In the genomic region with DNA sequence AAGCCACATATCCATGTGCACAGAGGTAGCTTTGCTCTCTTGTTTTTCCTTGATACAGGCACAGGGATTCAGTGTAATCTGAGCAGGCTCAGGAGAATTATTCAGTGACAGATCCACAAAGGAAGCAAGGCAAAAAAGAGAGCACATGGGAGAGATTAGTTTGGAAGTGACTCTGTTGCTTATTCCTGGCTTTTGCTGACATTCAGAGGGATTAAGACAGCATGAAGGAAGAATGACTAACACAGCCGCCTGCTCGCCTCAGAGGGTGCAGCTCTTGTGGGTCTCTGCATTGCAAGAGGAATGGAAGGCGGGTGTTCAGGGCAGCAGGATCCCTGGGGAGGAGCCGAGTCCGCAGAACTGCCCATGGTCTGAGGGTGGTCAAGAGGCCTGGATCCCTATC, we compare ENCODE assay signal across 17 cellular contexts.
DNase-seq lines count a peak whose midpoint lies in the region; ATAC-seq and TF ChIP-seq lines count a peak whose summit lies in the region.
"Had no signal": no experiment of that assay in that cellular context is flagged by ENCODE, and none has a peak within 500 bp of the region (broad histone marks: within the 10 kb centered on the region; RNA-seq: fewer than 3 reads in every experiment).

No MANE protein-coding gene starts in this region.

- no peaks in the 10 kb centered on the region for H3K9me2 ChIP-seq in MM.1S (replicated peaks; ENCODE audit: insufficient read depth, low read length)

- no peaks in the 10 kb centered on the region for H4K20me1 ChIP-seq in IMR-90 (ENCODE audit: insufficient read depth, low read length)
- no peaks in the 10 kb centered on the region for H4K20me1 ChIP-seq in MM.1S (ENCODE audit: insufficient read depth, low read length)
- H4K20me1 ChIP-seq: BLaER1 treated with 17β-estradiol and CSF1 and Interleukin-3, amounts not matched to agents 10 nM and 100 nM had no signal

- WGBS in IMR-90 (ENCODE audit: extremely low coverage in 2 of 2, insufficient read length in 1 of 2), 2 experiments, result no CpG with 5 or more reads among the region's 5 CpGs
- 77 to 94% methylated on average over 3 to 4 of the region's 5 CpGs for WGBS in mesodermal cell (ENCODE audit: insufficient coverage in 2 of 2), 2 experiments

- peak overlapping the region; percentile 63 for H2AK9ac ChIP-seq in IMR-90 (replicated peaks; ENCODE audit: low read depth, low read length, poor library complexity)

- peak overlapping the region; percentile 77 for H4K91ac ChIP-seq in IMR-90 (ENCODE audit: insufficient read depth, low read depth, low read length)

- BruUV-seq in IMR-90 (replicated peaks; lab: Mats Ljungman, UMichigan), result no TSS peak

- in situ Hi-C loops in IMR-90 (cut with MboI; ENCODE audit: low sequenced_read_pairs), result loop anchor here (25.0 kb wide), 1 partner anchor 919 kb away; no protein-coding TSS in a partner anchor

- H3K4me1 Mint-ChIP-seq in stimulated activated memory B cell treated with anti-CD40 and anti-IgM and Interleukin-4, amounts not matched to agents 10 μg/mL and 1 μg/mL and 100 μg/mL, for 72 hours, result peaks cover 10% of the 10 kb centered on the region

- peak overlapping the region; percentile 75; the same call in 1 of the 2 replicates for H3K4ac ChIP-seq in IMR-90 (ENCODE audit: low read depth, low read length)

- ATAC-seq in IMR-90 (ENCODE audit: low read depth), result peak; percentile 87
- no peak for ATAC-seq in left cardiac atrium
- ATAC-seq in stimulated activated memory B cell treated with anti-CD40 and anti-IgM and Interleukin-4, amounts not matched to agents 10 μg/mL and 1 μg/mL and 100 μg/mL, for 72 hours, result no peak
- ATAC-seq: activated CD4-positive, CD25-positive, alpha-beta regulatory T cell treated with anti-CD3 and anti-CD28 coated beads, Interleukin-2, amount 50 U/mL, for 24 hours; gastrocnemius medialis; left lobe of liver; pancreas had no signal

- peaks cover 12% of the 10 kb centered on the region for H3K4me1 ChIP-seq in IMR-90 (ENCODE audit: control insufficient read depth, insufficient read depth, low read length)
- peaks cover 13% of the 10 kb centered on the region for H3K4me1 ChIP-seq in mesodermal cell (ENCODE audit: control insufficient read depth, insufficient read depth, low read length, poor library complexity, severe bottlenecking)
- H3K4me1 ChIP-seq in MM.1S (ENCODE audit: low read length), result no peaks in the 10 kb centered on the region
- H3K4me1 ChIP-seq: BLaER1 treated with 17β-estradiol and CSF1 and Interleukin-3, amounts not matched to agents 10 nM and 100 nM; gastrocnemius medialis; testis had no signal

- no peak overlapping the region for H3K27ac Mint-ChIP-seq in stimulated activated memory B cell treated with anti-CD40 and anti-IgM and Interleukin-4, amounts not matched to agents 10 μg/mL and 1 μg/mL and 100 μg/mL, for 72 hours

- H3K4me3 ChIP-seq in AG09309 (ENCODE audit: control insufficient read depth, low read depth, low read length), result no peak overlapping the region
- no peak overlapping the region for H3K4me3 ChIP-seq in IMR-90 (ENCODE audit: insufficient read depth, low read depth, low read length)
- no peak overlapping the region for H3K4me3 ChIP-seq in choroid plexus epithelial cell (ENCODE audit: low read depth, low read length)
- no peak overlapping the region for H3K4me3 ChIP-seq in mesodermal cell (ENCODE audit: extremely low read depth, insufficient read depth, low read length, poor library complexity, severe bottlenecking)
- H3K4me3 ChIP-seq in MM.1S (ENCODE audit: low read length), result no peak overlapping the region
- H3K4me3 ChIP-seq: BLaER1 treated with 17β-estradiol and CSF1 and Interleukin-3, amounts not matched to agents 10 nM and 100 nM; cardiac muscle cell; gastrocnemius medialis; pancreas; testis had no signal

- H2AFZ ChIP-seq in IMR-90 (replicated peaks; ENCODE audit: low read length, poor library complexity) (peak overlapping the region; percentile 78), MM.1S (ENCODE audit: low read length) (no peak overlapping the region)

- no peak; the same call in 1 of the 2 replicates for TF ChIP-seq RAD21 in IMR-90 (IDR thresholded peaks at IDR 0.05; ENCODE audit: low read length)

- peak overlapping the region; percentile 92 for H2BK20ac ChIP-seq in IMR-90 (ENCODE audit: low read depth, low read length)

- no peak overlapping the region; the same call in 1 of the 2 replicates for H3K27ac ChIP-seq in IMR-90 (ENCODE audit: insufficient read depth, low read length)
- H3K27ac ChIP-seq in mesodermal cell (ENCODE audit: low read depth, low read length, severe bottlenecking), result peak overlapping the region; percentile 39
- no peak overlapping the region for H3K27ac ChIP-seq in MM.1S (ENCODE audit: low read length)
- H3K27ac ChIP-seq: BLaER1 treated with 17β-estradiol and CSF1 and Interleukin-3, amounts not matched to agents 10 nM and 100 nM; cardiac muscle cell; gastrocnemius medialis; pancreas; testis had no signal

- no peak overlapping the region for H3K4me3 Mint-ChIP-seq in stimulated activated memory B cell treated with anti-CD40 and anti-IgM and Interleukin-4, amounts not matched to agents 10 μg/mL and 1 μg/mL and 100 μg/mL, for 72 hours

- peaks cover 5% of the 10 kb centered on the region for H3K9me1 ChIP-seq in IMR-90 (ENCODE audit: insufficient read depth, low read length)

- H3K56ac ChIP-seq in IMR-90 (ENCODE audit: extremely low read depth, insufficient read depth, low read length), result peak overlapping the region; percentile 63

- no peak overlapping the region; the same call in 1 of the 2 replicates for H4K5ac ChIP-seq in IMR-90 (ENCODE audit: low read depth, low read length)

- H3K27me3 ChIP-seq in IMR-90 (ENCODE audit: control insufficient read depth, insufficient read depth, low read length), result no peaks in the 10 kb centered on the region
- H3K27me3 ChIP-seq in MM.1S (replicated peaks; ENCODE audit: insufficient read depth, low read length), result no peaks in the 10 kb centered on the region
- H3K27me3 ChIP-seq: BLaER1 treated with 17β-estradiol and CSF1 and Interleukin-3, amounts not matched to agents 10 nM and 100 nM; cardiac muscle cell; gastrocnemius medialis; pancreas; testis had no signal

- H2AK5ac ChIP-seq in IMR-90 (ENCODE audit: low read depth, low read length), result peak overlapping the region; percentile 59

- DNase-seq in AG09309 (ENCODE audit: low read depth), result peak; percentile 76
- peak; percentile 89 for DNase-seq in IMR-90
- peak; percentile 45 for DNase-seq in choroid plexus epithelial cell (ENCODE audit: low read depth)
- DNase-seq in left cardiac atrium, result no peak
- no peak for DNase-seq in MM.1S
- DNase-seq in SHP77 (lab: John Stamatoyannopoulos, UW), result no peak
- DNase-seq: gastrocnemius medialis, Kasumi-1, pancreas, SHP77 treated with DMSO at 0.1 percent for 48 hours, testis had no signal

- H2BK5ac ChIP-seq in IMR-90 (ENCODE audit: low read depth, low read length, poor library complexity, severe bottlenecking), result peak overlapping the region; percentile 85

- intact Hi-C loops in IMR-90 (cut with micrococcal nuclease), result no loop called here
- intact Hi-C loops in left cardiac atrium (cut with DNase I), result loop anchor here (10.0 kb wide), 3 partner anchors 196 to 906 kb away; no protein-coding TSS in a partner anchor

- peak overlapping the region; percentile 8 to 67 for H4K8ac ChIP-seq in IMR-90 (ENCODE audit: low read depth in 2 of 2, low read length in 2 of 2)

- no peaks in the 10 kb centered on the region for H3K36me3 ChIP-seq in IMR-90 (ENCODE audit: control insufficient read depth, insufficient read depth, low read length)
- H3K36me3 ChIP-seq in mesodermal cell (ENCODE audit: control insufficient read depth, insufficient read depth, low read length), result no peaks in the 10 kb centered on the region
- no peaks in the 10 kb centered on the region for H3K36me3 ChIP-seq in MM.1S (replicated peaks; ENCODE audit: insufficient read depth, low read length)
- H3K36me3 ChIP-seq: BLaER1 treated with 17β-estradiol and CSF1 and Interleukin-3, amounts not matched to agents 10 nM and 100 nM; cardiac muscle cell; gastrocnemius medialis; pancreas had no signal

- TF ChIP-seq CTCF in AG09309 (IDR thresholded peaks at IDR 0.05; ENCODE audit: control insufficient read depth, insufficient read depth, low read depth, low read length, missing control alignments), result no peak
- no peak for TF ChIP-seq CTCF in IMR-90 (conservative IDR thresholded peaks at IDR 0.05; ENCODE audit: low read depth, low read length)
- no peak for TF ChIP-seq CTCF in choroid plexus epithelial cell (conservative IDR thresholded peaks at IDR 0.05; ENCODE audit: low read depth, low read length)
- TF ChIP-seq CTCF in MM.1S (IDR thresholded peaks at IDR 0.05; ENCODE audit: low read length), result no peak

- H3K27me3 Mint-ChIP-seq in stimulated activated memory B cell treated with anti-CD40 and anti-IgM and Interleukin-4, amounts not matched to agents 10 μg/mL and 1 μg/mL and 100 μg/mL, for 72 hours, result peaks cover 14% of the 10 kb centered on the region

- H3K14ac ChIP-seq in IMR-90 (replicated peaks; ENCODE audit: low read depth, low read length), result peak overlapping the region; percentile 61

- no peaks in the 10 kb centered on the region for H3F3A ChIP-seq in MM.1S (ENCODE audit: insufficient read depth, low read length)

- no peaks in the 10 kb centered on the region for H3K79me1 ChIP-seq in IMR-90 (ENCODE audit: low read depth in 1 of 2, low read length in 2 of 2)

- H3K18ac ChIP-seq in IMR-90 (ENCODE audit: low read depth, low read length), result peak overlapping the region; percentile 19; the same call in 1 of the 2 replicates

- H2BK15ac ChIP-seq in IMR-90 (ENCODE audit: low read depth, low read length), result peak overlapping the region; percentile 89

- no peak overlapping the region; the same call in 1 of the 2 replicates for H3K9ac ChIP-seq in IMR-90 (ENCODE audit: low read depth, low read length)
- H3K9ac ChIP-seq in MM.1S (ENCODE audit: low read length), result no peak overlapping the region
- H3K9ac ChIP-seq: BLaER1 treated with 17β-estradiol and CSF1 and Interleukin-3, amounts not matched to agents 10 nM and 100 nM had no signal

- H3K23ac ChIP-seq in IMR-90 (ENCODE audit: low read depth, low read length), result peak overlapping the region; percentile 55; the same call in 1 of the 2 replicates

- peak overlapping the region; percentile 75 for H2BK120ac ChIP-seq in IMR-90 (ENCODE audit: low read depth, low read length)

- CTCF ChIA-PET in IMR-90 (lab: Yijun Ruan, JAX), result interaction anchor here (2.8 kb wide), 1 partner anchor 162 kb away, joined by 19 read pairs; no protein-coding TSS in a partner anchor

- POLR2A ChIA-PET in IMR-90 (lab: Charles Lee; ENCODE audit: unreplicated experiment), result no interaction called here

- H3K36me3 Mint-ChIP-seq in stimulated activated memory B cell treated with anti-CD40 and anti-IgM and Interleukin-4, amounts not matched to agents 10 μg/mL and 1 μg/mL and 100 μg/mL, for 72 hours, result no peaks in the 10 kb centered on the region

- dilution Hi-C loops in IMR-90 (cut with HindIII; ENCODE audit: low sequenced_read_pairs, unreplicated experiment), result no loop called here

- no peaks in the 10 kb centered on the region for H3K9me3 Mint-ChIP-seq in stimulated activated memory B cell treated with anti-CD40 and anti-IgM and Interleukin-4, amounts not matched to agents 10 μg/mL and 1 μg/mL and 100 μg/mL, for 72 hours

- no peaks in the 10 kb centered on the region for H3K79me2 ChIP-seq in MM.1S (ENCODE audit: low read length)

- no peak for TF ChIP-seq POLR2A in IMR-90 (IDR thresholded peaks at IDR 0.05; ENCODE audit: low read depth, low read length)

- H3K4me2 ChIP-seq in IMR-90 (ENCODE audit: low read depth, low read length) (peak overlapping the region; percentile 48; the same call in 1 of the 2 replicates), MM.1S (ENCODE audit: low read depth, low read length) (no peak overlapping the region)
- H3K4me2 ChIP-seq: BLaER1 treated with 17β-estradiol and CSF1 and Interleukin-3, amounts not matched to agents 10 nM and 100 nM had no signal

- no peaks in the 10 kb centered on the region for H3K9me3 ChIP-seq in IMR-90 (ENCODE audit: control insufficient read depth, insufficient read depth, low read length)
- H3K9me3 ChIP-seq in mesodermal cell (ENCODE audit: control insufficient read depth, low read length), result no peaks in the 10 kb centered on the region
- H3K9me3 ChIP-seq in MM.1S (replicated peaks; ENCODE audit: insufficient read depth, low read length), result no peaks in the 10 kb centered on the region
- H3K9me3 ChIP-seq: BLaER1 treated with 17β-estradiol and CSF1 and Interleukin-3, amounts not matched to agents 10 nM and 100 nM; gastrocnemius medialis; pancreas; testis had no signal

Comparison
In these comparisons a context has a peak if more than half of its experiments do, and no peak if none do; other contexts are left out.
1. DNase-seq: peak in AG09309 (single experiment), IMR-90 (single experiment) and choroid plexus epithelial cell (single experiment); none in left cardiac atrium (single experiment), MM.1S (single experiment) and SHP77 (0 of 2).